ENCODE assay signal across 11 cellular contexts in genomic region chr1:121586369-121587229, GRCh38.
DNase-seq lines count a peak whose midpoint lies in the region; ATAC-seq and TF ChIP-seq lines count a peak whose summit lies in the region.
"Had no signal": no experiment of that assay in that cellular context is flagged by ENCODE, and none has a peak within 500 bp of the region (broad histone marks: within the 10 kb centered on the region; RNA-seq: fewer than 3 reads in every experiment).

No MANE protein-coding gene starts in this region.

- ATAC-seq in activated CD8-positive, alpha-beta memory T cell treated with anti-CD3 and anti-CD28 coated beads, Interleukin-2, amount 10 ng/mL, durations not matched to agents 7 days and 5 days = no peak
- ATAC-seq in PC-3 (peak; percentile 67), HG03354 (IDR thresholded peaks at IDR 0.05; ENCODE audit: poor library complexity, severe bottlenecking, unreplicated experiment) (no peak)

- H4K20me1 ChIP-seq in PC-3 (ENCODE audit: low read length) = no peaks in the 10 kb centered on the region
- H4K20me1 ChIP-seq in hepatocyte (ENCODE audit: insufficient read depth, poor library complexity, severe bottlenecking) = no peaks in the 10 kb centered on the region

- H3K9me2 ChIP-seq in PC-3 (replicated peaks; ENCODE audit: low read length) = no peaks in the 10 kb centered on the region
- H3K9me2 ChIP-seq in hepatocyte (replicated peaks; ENCODE audit: insufficient read depth) = no peaks in the 10 kb centered on the region

- POLR2A ChIA-PET in PC-3 (lab: Charles Lee; ENCODE audit: unreplicated experiment) = interaction anchor here (0.6 kb wide), 1 partner anchor 301 kb away, joined by 3 read pairs; no protein-coding TSS in a partner anchor

- H3K36me3 ChIP-seq in PC-3 (ENCODE audit: low read depth, low read length) (no peaks in the 10 kb centered on the region), hepatocyte (replicated peaks; ENCODE audit: insufficient read depth, low read depth) (no peaks in the 10 kb centered on the region), sigmoid colon (no peaks in the 10 kb centered on the region), SJCRH30 (no peaks in the 10 kb centered on the region)

- BruUV-seq in PC-3 (replicated peaks; lab: Mats Ljungman, UMichigan) = TSS peak; percentile 73

- 52% methylated on average over 15 of the region's 15 CpGs for WGBS in hepatocyte (ENCODE audit: low lambda C conversion rate, missing lambda C conversion rate)
- 48 to 69% methylated on average over 15 of the region's 15 CpGs for WGBS in sigmoid colon, 2 donors

- H3K79me2 ChIP-seq in PC-3 (ENCODE audit: low read length) (no peaks in the 10 kb centered on the region), hepatocyte (no peaks in the 10 kb centered on the region)

- no peak for TF ChIP-seq EP300 in sigmoid colon (IDR thresholded peaks at IDR 0.05)

- H3K9me3 Mint-ChIP-seq in activated CD8-positive, alpha-beta memory T cell treated with anti-CD3 and anti-CD28 coated beads, Interleukin-2, amount 10 ng/mL, durations not matched to agents 7 days and 5 days (ENCODE audit: low read depth) = peaks cover 4% of the 10 kb centered on the region

- H3K36me3 Mint-ChIP-seq in activated CD8-positive, alpha-beta memory T cell treated with anti-CD3 and anti-CD28 coated beads, Interleukin-2, amount 10 ng/mL, durations not matched to agents 7 days and 5 days = peaks cover 15% of the 10 kb centered on the region

- H3K27ac ChIP-seq in PC-3 (ENCODE audit: low read length) (peak overlapping the region; percentile 88), hepatocyte (peak overlapping the region; percentile 88), sigmoid colon (no peak overlapping the region), SJCRH30 (no peak overlapping the region)

- H3K4me3 Mint-ChIP-seq in activated CD8-positive, alpha-beta memory T cell treated with anti-CD3 and anti-CD28 coated beads, Interleukin-2, amount 10 ng/mL, durations not matched to agents 7 days and 5 days = no peak overlapping the region
- H3K4me3 Mint-ChIP-seq: HFFc6 had no signal

- no peak for DNase-seq in activated CD8-positive, alpha-beta memory T cell treated with anti-CD3 and anti-CD28 coated beads, Interleukin-2, amount 10 ng/mL, durations not matched to agents 7 days and 5 days
- no peak for DNase-seq in activated CD8-positive, alpha-beta memory T cell treated with anti-CD3 and anti-CD28 coated beads, Interleukin-2, amount 50 U/mL, for 4 hours
- DNase-seq in PC-3 = peak; percentile 65
- DNase-seq in hepatocyte (ENCODE audit: low spot score) = peak; percentile 52
- peak; percentile 48 for DNase-seq in sigmoid colon
- DNase-seq in SJCRH30 = no peak
- DNase-seq in NK-92 treated with Interleukin-12 subunit alpha and Interleukin-12 subunit beta, amount 100 ng/mL, for 24 hours (lab: John Stamatoyannopoulos, UW) = no peak
- DNase-seq: cerebellar nuclear complex, HFFc6, NCI-H1048 had no signal

- peaks cover 27% of the 10 kb centered on the region for H3K4me1 ChIP-seq in PC-3 (ENCODE audit: insufficient read depth, low read length)
- H3K4me1 ChIP-seq in hepatocyte (ENCODE audit: insufficient read depth) = peaks cover 13% of the 10 kb centered on the region
- no peaks in the 10 kb centered on the region for H3K4me1 ChIP-seq in sigmoid colon
- no peaks in the 10 kb centered on the region for H3K4me1 ChIP-seq in SJCRH30

- no peak for TF ChIP-seq CTCF in PC-3 (conservative IDR thresholded peaks at IDR 0.05; ENCODE audit: low read depth, low read length)
- TF ChIP-seq CTCF in hepatocyte (IDR thresholded peaks at IDR 0.05; ENCODE audit: poor library complexity) = no peak
- TF ChIP-seq CTCF in sigmoid colon (IDR thresholded peaks at IDR 0.05) = no peak

- H3K27me3 ChIP-seq in PC-3 (ENCODE audit: low read length) (no peaks in the 10 kb centered on the region), hepatocyte (no peaks in the 10 kb centered on the region), sigmoid colon (no peaks in the 10 kb centered on the region), SJCRH30 (no peaks in the 10 kb centered on the region)

- no peaks in the 10 kb centered on the region for H3K27me3 Mint-ChIP-seq in activated CD8-positive, alpha-beta memory T cell treated with anti-CD3 and anti-CD28 coated beads, Interleukin-2, amount 10 ng/mL, durations not matched to agents 7 days and 5 days

- H3F3A ChIP-seq in PC-3 (ENCODE audit: low read length, unreplicated experiment) = no peaks in the 10 kb centered on the region

- H3K9ac ChIP-seq in PC-3 (ENCODE audit: low read length) = peak overlapping the region; percentile 59

- H2AFZ ChIP-seq in PC-3 (ENCODE audit: low read length) (peak overlapping the region; percentile 49), hepatocyte (peak overlapping the region; percentile 26)

- intact Hi-C loops in PC-3 (cut with micrococcal nuclease) (loop anchor here (1.0 to 5.0 kb wide), 2 partner anchors 39 to 94 kb away; no protein-coding TSS in a partner anchor), sigmoid colon (cut with DNase I) (no loop called here)

- H3K4me1 Mint-ChIP-seq in activated CD8-positive, alpha-beta memory T cell treated with anti-CD3 and anti-CD28 coated beads, Interleukin-2, amount 10 ng/mL, durations not matched to agents 7 days and 5 days = peaks cover 5% of the 10 kb centered on the region

- CTCF ChIA-PET in activated CD8-positive, alpha-beta memory T cell treated with anti-CD3 and anti-CD28 coated beads, Interleukin-2, amount 10 ng/mL, durations not matched to agents 7 days and 5 days (lab: Charles Lee) = no interaction called here
- CTCF ChIA-PET in PC-3 (lab: Charles Lee) = no interaction called here

- no peak for TF ChIP-seq POLR2A in sigmoid colon (IDR thresholded peaks at IDR 0.05)

- H3K4me3 ChIP-seq in PC-3 (ENCODE audit: low read length) (no peak overlapping the region), hepatocyte (no peak overlapping the region), sigmoid colon (no peak overlapping the region), SJCRH30 (no peak overlapping the region)

- peak overlapping the region; percentile 4 for H3K27ac Mint-ChIP-seq in activated CD8-positive, alpha-beta memory T cell treated with anti-CD3 and anti-CD28 coated beads, Interleukin-2, amount 10 ng/mL, durations not matched to agents 7 days and 5 days
- H3K27ac Mint-ChIP-seq: HFFc6 had no signal

- no peaks in the 10 kb centered on the region for H3K9me3 ChIP-seq in PC-3 (ENCODE audit: low read length)
- no peaks in the 10 kb centered on the region for H3K9me3 ChIP-seq in hepatocyte (ENCODE audit: low read depth)
- H3K9me3 ChIP-seq in sigmoid colon = peaks cover 0 to 5% (median 0%) of the 10 kb centered on the region in 4 donors
- no peaks in the 10 kb centered on the region for H3K9me3 ChIP-seq in SJCRH30 (replicated peaks)

- H3K4me2 ChIP-seq in PC-3 (ENCODE audit: low read length) (peak overlapping the region; percentile 66), hepatocyte (peak overlapping the region; percentile 71)

Comparison
In these comparisons a context has a peak if more than half of its experiments do, and no peak if none do; other contexts are left out.
1. DNase-seq: peak in PC-3 (single experiment), hepatocyte (single experiment) and sigmoid colon (single experiment); none in activated CD8-positive, alpha-beta memory T cell treated with anti-CD3 and anti-CD28 coated beads, Interleukin-2, amount 10 ng/mL, durations not matched to agents 7 days and 5 days (single experiment), activated CD8-positive, alpha-beta memory T cell treated with anti-CD3 and anti-CD28 coated beads, Interleukin-2, amount 50 U/mL, for 4 hours (single experiment), SJCRH30 (0 of 2) and NK-92 treated with Interleukin-12 subunit alpha and Interleukin-12 subunit beta, amount 100 ng/mL, for 24 hours (single experiment).
2. H3K27ac ChIP-seq: peak in PC-3 (single experiment) and hepatocyte (single experiment); none in sigmoid colon (0 of 4) and SJCRH30 (single experiment).